In the genomic region with DNA sequence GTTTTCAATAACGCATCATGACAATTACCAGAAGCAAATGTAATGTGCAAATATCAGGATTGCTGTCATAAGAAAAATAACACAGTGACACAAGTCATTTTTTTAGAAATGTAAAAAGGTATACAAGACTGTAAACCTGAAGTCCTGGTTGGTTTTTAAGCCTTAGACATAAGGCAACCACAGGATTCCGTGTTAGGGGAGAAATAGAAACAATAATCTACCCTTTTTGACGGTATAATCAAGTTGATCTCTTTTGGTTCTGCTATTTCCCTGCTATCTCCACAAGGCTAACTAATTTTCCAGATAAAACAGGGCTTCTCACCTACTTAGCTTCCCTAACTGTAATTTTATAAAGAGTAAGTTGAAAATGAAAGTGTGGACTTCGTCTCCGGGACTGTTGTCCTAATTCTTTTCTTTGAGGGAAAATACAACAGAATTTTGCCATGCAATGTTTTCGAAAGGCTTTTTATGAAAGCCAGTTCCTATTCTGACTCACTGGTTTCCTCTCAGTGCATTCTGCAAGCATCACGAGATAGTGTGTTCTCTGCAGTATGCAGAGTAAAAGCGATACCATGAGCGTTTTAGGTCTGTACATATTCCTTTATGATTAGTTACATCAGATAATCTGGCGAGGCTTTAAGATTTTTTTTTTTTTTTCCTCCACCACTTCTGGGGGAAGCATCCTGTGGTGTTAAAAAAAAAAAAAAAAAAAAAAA, we compare ENCODE assay signal across 11 cellular contexts. TPM values are rescaled to one million over a fixed set of nuclear protein-coding genes. Genes with fewer than 3 reads are reported as not detected.
DNase-seq lines count a peak whose midpoint lies in the region; ATAC-seq and TF ChIP-seq lines count a peak whose summit lies in the region.
"Had no signal": no experiment of that assay in that cellular context is flagged by ENCODE, and none has a peak within 500 bp of the region (broad histone marks: within the 10 kb centered on the region; RNA-seq: fewer than 3 reads in every experiment).

No MANE protein-coding gene starts in this region.

- TF ChIP-seq POLR2A in NB4 (IDR thresholded peaks at IDR 0.05; ENCODE audit: extremely low read depth, insufficient read length) = no peak

- DNase-seq in COLO829 (ENCODE audit: low spot score) (peak; percentile 35), NB4 (ENCODE audit: low read depth) (peak; percentile 48), fibroblast of pulmonary artery (ENCODE audit: low read depth) (peak; percentile 59), SW480 (ENCODE audit: low spot score) (no peak), NCI-H128 (lab: John Stamatoyannopoulos, UW; ENCODE audit: unreplicated experiment) (no peak), G401 (ENCODE audit: low spot score) (no peak)
- DNase-seq: activated CD4-positive, CD25-positive, alpha-beta regulatory T cell; occipital lobe; testis had no signal

- peak; percentile 87 for ATAC-seq in GM21390 (IDR thresholded peaks at IDR 0.05; ENCODE audit: unreplicated experiment)
- ATAC-seq in HG02642 (IDR thresholded peaks at IDR 0.05; ENCODE audit: poor library complexity, unreplicated experiment) = no peak

- in situ Hi-C loops in G401 (cut with HindIII; ENCODE audit: low sequenced_read_pairs) = no loop called here

- TF ChIP-seq CTCF in NB4 (IDR thresholded peaks at IDR 0.05; ENCODE audit: low read depth, low read length) (no peak), fibroblast of pulmonary artery (IDR thresholded peaks at IDR 0.05; ENCODE audit: low read length, missing control alignments) (no peak)

- H3K4me3 ChIP-seq in NB4 (ENCODE audit: low read depth, low read length) (peak overlapping the region; percentile 16), fibroblast of pulmonary artery (replicated peaks; ENCODE audit: low read depth, low read length) (peak overlapping the region; percentile 45)

RNA-seq across cellular contexts. Expression of gene MYO1H, which starts 10.6 kb away (rescaled TPM):
- not detected in 2 replicates for total RNA-seq in G401 (2014; rRNA removed; shearing (Covaris generic))

RNA-seq across cellular contexts. Expression of gene FOXN4, which starts 49.2 kb away (rescaled TPM):
- 0.43 and 0.78 TPM in 2 replicates for total RNA-seq in G401 (2014; rRNA removed; shearing (Covaris generic))

Comparison
In these comparisons a context has a peak if more than half of its experiments do, and no peak if none do; other contexts are left out.
1. DNase-seq: peak in COLO829 (single experiment), NB4 (single experiment) and fibroblast of pulmonary artery (single experiment); none in SW480 (single experiment), NCI-H128 (single experiment) and G401 (single experiment).